18 cellular contexts compared by ENCODE assay signal in the genomic region with DNA sequence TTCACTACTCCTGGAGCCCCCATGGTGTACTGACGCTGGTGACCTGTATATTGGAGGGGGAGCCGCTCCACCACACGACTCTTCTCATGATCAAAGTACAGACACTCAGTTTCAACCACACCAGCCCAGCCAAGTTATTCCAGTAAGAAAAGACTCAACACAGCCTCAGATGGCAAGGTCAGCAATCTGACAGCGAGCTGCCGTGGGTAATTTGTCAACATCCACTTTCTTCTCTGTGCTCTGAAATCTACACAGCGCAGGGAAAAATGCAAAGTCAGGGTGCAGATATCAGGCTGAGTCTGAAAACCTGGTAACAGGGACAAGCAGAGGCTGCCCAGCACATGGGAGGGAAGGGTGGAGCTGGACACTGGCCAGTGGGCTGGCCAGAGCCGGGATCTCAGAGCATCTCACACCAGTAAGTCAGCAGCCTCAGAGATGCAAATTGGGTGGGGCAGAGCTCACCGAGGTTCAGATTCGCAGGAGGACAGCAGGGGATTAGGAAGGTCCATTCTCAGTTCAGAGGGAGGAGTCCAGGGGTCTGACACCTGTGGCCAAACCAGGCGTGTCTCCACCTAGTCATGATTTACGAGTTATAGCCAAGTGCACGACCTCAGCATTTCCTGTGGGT. TPM values are rescaled to one million over a fixed set of nuclear protein-coding genes. Genes with fewer than 3 reads are reported as not detected.
DNase-seq lines count a peak whose midpoint lies in the region; ATAC-seq and TF ChIP-seq lines count a peak whose summit lies in the region.
"Had no signal": no experiment of that assay in that cellular context is flagged by ENCODE, and none has a peak within 500 bp of the region (broad histone marks: within the 10 kb centered on the region; RNA-seq: fewer than 3 reads in every experiment).

No MANE protein-coding gene starts in this region.

- H3K27me3 ChIP-seq in mesendoderm (ENCODE audit: insufficient read depth, low read length, poor library complexity): no peaks in the 10 kb centered on the region
- H3K27me3 ChIP-seq in GM23248 (replicated peaks; ENCODE audit: insufficient read depth): peaks cover 48% of the 10 kb centered on the region

- no peaks in the 10 kb centered on the region for H3K9me2 ChIP-seq in GM23248 (ENCODE audit: insufficient read depth)

- H3K4me1 Mint-ChIP-seq in Calu3 (ENCODE audit: low read depth, unreplicated experiment): peaks cover 27% of the 10 kb centered on the region
- no peaks in the 10 kb centered on the region for H3K4me1 Mint-ChIP-seq in chondrocyte (ENCODE audit: low read depth)

- no peak for DNase-seq in Calu3
- peak; percentile 48 for DNase-seq in NCI-H226
- peak; percentile 54 for DNase-seq in chondrocyte (ENCODE audit: low spot score)
- peak; percentile 32 for DNase-seq in mesendoderm
- DNase-seq in SKM-1 treated with dmso at 0.1 percent for 144 hours (lab: John Stamatoyannopoulos, UW; ENCODE audit: unreplicated experiment): no peak
- no peak for DNase-seq in NCI-H748 treated with DMSO at 0.1 percent for 48 hours (lab: John Stamatoyannopoulos, UW)
- no peak for DNase-seq in GM23248
- DNase-seq: activated CD4-positive, alpha-beta T cell treated with anti-CD3 and anti-CD28 coated beads for 4 hours; activated T-cell treated with anti-CD3 and anti-CD28 coated beads, Interleukin-2, amount 50 U/mL, for 1 hour; AML-193; DMS 273 treated with DMSO at 0.1 percent for 48 hours; NCI-H1436 treated with DMSO at 0.1 percent for 48 hours; NCI-H524 treated with DMSO at 0.1 percent for 48 hours; spleen; stimulated activated naive CD8-positive, alpha-beta T cell treated with anti-CD3 and anti-CD28 coated beads, Interleukin-15, amount 100 ng/mL, for 72 hours had no signal

- H3K36me3 Mint-ChIP-seq in Calu3 (ENCODE audit: insufficient read depth, unreplicated experiment) (no peaks in the 10 kb centered on the region), chondrocyte (ENCODE audit: low read depth) (no peaks in the 10 kb centered on the region)

- no peak overlapping the region for H2AK5ac ChIP-seq in mesendoderm (ENCODE audit: low read length)

- peak overlapping the region; percentile 18 for H3K4me3 Mint-ChIP-seq in Calu3 (ENCODE audit: low read depth, unreplicated experiment)
- no peak overlapping the region for H3K4me3 Mint-ChIP-seq in chondrocyte (ENCODE audit: unreplicated experiment)
- H3K4me3 Mint-ChIP-seq: stimulated activated naive CD8-positive, alpha-beta T cell treated with anti-CD3 and anti-CD28 coated beads, Interleukin-15, amount 100 ng/mL, for 72 hours had no signal

- no peak for ATAC-seq in HG02840 (IDR thresholded peaks at IDR 0.05; ENCODE audit: low FRiP score, unreplicated experiment)
- ATAC-seq: esophagus mucosa; stimulated activated naive CD8-positive, alpha-beta T cell treated with anti-CD3 and anti-CD28 coated beads, Interleukin-15, amount 100 ng/mL, for 72 hours had no signal

- no TSS peak for BruUV-seq in Calu3 (replicated peaks; lab: Mats Ljungman, UMichigan)

- no peak overlapping the region for H4K5ac ChIP-seq in mesendoderm (ENCODE audit: low read length)

- no CpG with 5 or more reads among the region's 12 CpGs for WGBS in mesendoderm (ENCODE audit: extremely low coverage, insufficient coverage, low lambda C conversion rate)
- WGBS in GM23248 (ENCODE audit: low coverage in 1 of 2, low lambda C conversion rate in 2 of 2, missing lambda C conversion rate in 2 of 2), 2 experiments: 42 to 48% methylated on average over 12 of the region's 12 CpGs

- no peaks in the 10 kb centered on the region for H3K9me3 ChIP-seq in GM23248 (ENCODE audit: low read depth)
- H3K9me3 ChIP-seq: neutrophil, spleen had no signal

- H3K4ac ChIP-seq in mesendoderm (ENCODE audit: low read depth, low read length): no peak overlapping the region

- H3F3A ChIP-seq in GM23248 (ENCODE audit: insufficient read depth): no peaks in the 10 kb centered on the region

- no peak overlapping the region for H3K4me2 ChIP-seq in mesendoderm (ENCODE audit: low read length)
- no peak overlapping the region for H3K4me2 ChIP-seq in GM23248 (ENCODE audit: unreplicated experiment)

- H3K56ac ChIP-seq in mesendoderm (ENCODE audit: low read length): no peak overlapping the region

- H3K4me3 ChIP-seq in mesendoderm (ENCODE audit: low read length) (no peak overlapping the region), GM23248 (no peak overlapping the region)
- H3K4me3 ChIP-seq: spleen had no signal

- H3K79me2 ChIP-seq in mesendoderm (ENCODE audit: control insufficient read depth, insufficient read depth, low read length): no peaks in the 10 kb centered on the region
- no peaks in the 10 kb centered on the region for H3K79me2 ChIP-seq in GM23248 (ENCODE audit: insufficient read depth)

- no peaks in the 10 kb centered on the region for H3K36me3 ChIP-seq in mesendoderm (ENCODE audit: control insufficient read depth, insufficient read depth, low read length)
- H3K36me3 ChIP-seq in GM23248 (ENCODE audit: low read depth): no peaks in the 10 kb centered on the region
- H3K36me3 ChIP-seq: neutrophil, spleen had no signal

- no peaks in the 10 kb centered on the region for H3K79me1 ChIP-seq in mesendoderm (ENCODE audit: low read length)

- H3K9me3 Mint-ChIP-seq in Calu3 (ENCODE audit: low read depth, unreplicated experiment) (no peaks in the 10 kb centered on the region), chondrocyte (ENCODE audit: low read depth) (no peaks in the 10 kb centered on the region)
- H3K9me3 Mint-ChIP-seq: stimulated activated naive CD8-positive, alpha-beta T cell treated with anti-CD3 and anti-CD28 coated beads, Interleukin-15, amount 100 ng/mL, for 72 hours had no signal

- H2AFZ ChIP-seq in GM23248: no peak overlapping the region

- H3K27me3 Mint-ChIP-seq in Calu3 (ENCODE audit: unreplicated experiment) (peaks cover 43% of the 10 kb centered on the region), chondrocyte (ENCODE audit: low read depth) (peaks cover 7% of the 10 kb centered on the region)

- H3K23ac ChIP-seq in mesendoderm (ENCODE audit: low read length): no peak overlapping the region

- H2BK15ac ChIP-seq in mesendoderm (replicated peaks; ENCODE audit: low read depth): no peak overlapping the region

- H3K18ac ChIP-seq in mesendoderm (ENCODE audit: low read length): no peak overlapping the region

- H3K9ac ChIP-seq in mesendoderm (ENCODE audit: low read length) (no peak overlapping the region), GM23248 (no peak overlapping the region)

- H3K27ac ChIP-seq in mesendoderm (ENCODE audit: low read depth, low read length): no peak overlapping the region
- no peak overlapping the region for H3K27ac ChIP-seq in GM23248
- H3K27ac ChIP-seq: neutrophil, spleen had no signal

- H3K27ac Mint-ChIP-seq in Calu3 (ENCODE audit: unreplicated experiment) (no peak overlapping the region), chondrocyte (ENCODE audit: unreplicated experiment) (no peak overlapping the region)
- H3K27ac Mint-ChIP-seq: stimulated activated naive CD8-positive, alpha-beta T cell treated with anti-CD3 and anti-CD28 coated beads, Interleukin-15, amount 100 ng/mL, for 72 hours had no signal

- intact Hi-C loops in Calu3 (cut with micrococcal nuclease; ENCODE audit: unreplicated experiment): no loop called here

- TF ChIP-seq CTCF in Calu3 (IDR thresholded peaks at IDR 0.05; ENCODE audit: unreplicated experiment) (no peak), chondrocyte (IDR thresholded peaks at IDR 0.05) (no peak)

- no peak overlapping the region for H2BK5ac ChIP-seq in mesendoderm (ENCODE audit: low read length)

- no peak overlapping the region for H2BK120ac ChIP-seq in mesendoderm (ENCODE audit: low read depth, low read length)

- in situ Hi-C loops in GM23248 (cut with MboI): no loop called here

- CTCF ChIA-PET in Calu3 (lab: Charles Lee): no interaction called here

- H4K20me1 ChIP-seq in GM23248 (ENCODE audit: insufficient read depth): no peaks in the 10 kb centered on the region

- H4K8ac ChIP-seq in mesendoderm (ENCODE audit: low read depth, low read length): no peak overlapping the region

- peaks cover 5% of the 10 kb centered on the region for H3K4me1 ChIP-seq in mesendoderm (ENCODE audit: control insufficient read depth, low read depth, low read length)
- H3K4me1 ChIP-seq in GM23248 (ENCODE audit: insufficient read depth): no peaks in the 10 kb centered on the region

RNA-seq across cellular contexts. Expression of gene RPS6KA2, which starts 44.5 kb away (rescaled TPM):
- total RNA-seq in Calu3 (2022) (25.8 and 41.3 TPM in 2 replicates), chondrocyte (124 to 147 TPM (median 127 TPM) in 3 replicates)
- 7.5 TPM for polyA plus RNA-seq in mesendoderm (2013, experiment 1 of 2)
- 6.9 TPM for polyA plus RNA-seq in mesendoderm (2013, experiment 2 of 2)
- 42.0 and 45.1 TPM in 2 replicates for total RNA-seq in GM23248 (2014; rRNA removed; shearing (Covaris generic))
- 44.0 and 49.0 TPM in 2 replicates for polyA plus RNA-seq in GM23248 (2016; fragmentation: Nextera tagmentation; extraction: Ambion mirVana)

Comparison
In these comparisons a context has a peak if more than half of its experiments do, and no peak if none do; other contexts are left out.
1. DNase-seq: peak in NCI-H226 (single experiment), chondrocyte (single experiment) and mesendoderm (single experiment); none in Calu3 (single experiment), SKM-1 treated with dmso at 0.1 percent for 144 hours (single experiment), NCI-H748 treated with DMSO at 0.1 percent for 48 hours (single experiment) and GM23248 (single experiment).